1 cellular context compared by ENCODE assay signal in the genomic region with DNA sequence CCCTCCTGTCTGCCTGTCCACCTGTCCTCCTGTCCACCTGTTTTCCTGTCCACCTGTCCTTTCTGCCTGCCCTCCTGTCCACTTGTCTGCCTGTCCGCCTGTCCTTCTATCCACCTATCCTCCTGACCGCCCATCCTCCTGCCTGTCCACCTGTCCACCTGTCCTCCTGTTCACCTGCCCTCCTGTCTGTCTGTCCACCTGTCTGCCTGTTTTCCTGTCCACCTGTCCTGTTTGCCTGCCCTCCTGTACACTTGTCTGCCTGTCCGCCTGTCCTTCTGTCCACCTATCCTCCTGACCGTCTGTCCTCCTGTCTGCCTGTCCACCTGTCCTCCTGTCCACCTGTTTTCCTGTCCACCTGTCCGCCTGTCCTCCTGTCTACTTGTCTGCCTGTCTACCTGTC.
TF ChIP-seq lines count a peak whose summit lies in the region.

No MANE protein-coding gene starts in this region.

TF ChIP-seq in H1, 55 proteins besides CTCF, POLR2A, EP300 and RAD21:
- no peak for TF ChIP-seq KDM5A (IDR thresholded peaks at IDR 0.05; ENCODE audit: low read length)
- TF ChIP-seq HDAC6 (IDR thresholded peaks at IDR 0.05; ENCODE audit: low read depth, low read length) = no peak
- no peak for TF ChIP-seq ZNF274 (IDR thresholded peaks at IDR 0.05; ENCODE audit: borderline replicate concordance, extremely low read depth, low read length)
- TF ChIP-seq MAFK (IDR thresholded peaks at IDR 0.05; ENCODE audit: low read depth, low read length) = no peak
- TF ChIP-seq, protein P1, sequence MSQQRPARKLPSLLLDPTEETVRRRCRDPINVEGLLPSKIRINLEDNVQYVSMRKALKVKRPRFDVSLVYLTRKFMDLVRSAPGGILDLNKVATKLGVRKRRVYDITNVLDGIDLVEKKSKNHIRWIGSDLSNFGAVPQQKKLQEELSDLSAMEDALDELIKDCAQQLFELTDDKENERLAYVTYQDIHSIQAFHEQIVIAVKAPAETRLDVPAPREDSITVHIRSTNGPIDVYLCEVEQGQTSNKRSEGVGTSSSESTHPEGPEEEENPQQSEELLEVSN (IDR thresholded peaks at IDR 0.05) = no peak
- TF ChIP-seq SIX5 (IDR thresholded peaks at IDR 0.05; ENCODE audit: low read depth, low read length) = no peak
- no peak for TF ChIP-seq CTBP2 (IDR thresholded peaks at IDR 0.05; ENCODE audit: borderline replicate concordance, insufficient read depth, insufficient read length, low read length)
- TF ChIP-seq, protein P2, sequence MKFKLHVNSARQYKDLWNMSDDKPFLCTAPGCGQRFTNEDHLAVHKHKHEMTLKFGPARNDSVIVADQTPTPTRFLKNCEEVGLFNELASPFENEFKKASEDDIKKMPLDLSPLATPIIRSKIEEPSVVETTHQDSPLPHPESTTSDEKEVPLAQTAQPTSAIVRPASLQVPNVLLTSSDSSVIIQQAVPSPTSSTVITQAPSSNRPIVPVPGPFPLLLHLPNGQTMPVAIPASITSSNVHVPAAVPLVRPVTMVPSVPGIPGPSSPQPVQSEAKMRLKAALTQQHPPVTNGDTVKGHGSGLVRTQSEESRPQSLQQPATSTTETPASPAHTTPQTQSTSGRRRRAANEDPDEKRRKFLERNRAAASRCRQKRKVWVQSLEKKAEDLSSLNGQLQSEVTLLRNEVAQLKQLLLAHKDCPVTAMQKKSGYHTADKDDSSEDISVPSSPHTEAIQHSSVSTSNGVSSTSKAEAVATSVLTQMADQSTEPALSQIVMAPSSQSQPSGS (IDR thresholded peaks at IDR 0.05; ENCODE audit: low read length) = no peak
- no peak for TF ChIP-seq KDM4A (IDR thresholded peaks at IDR 0.05; ENCODE audit: low read depth, low read length, severe bottlenecking)
- no peak for TF ChIP-seq SP1 (IDR thresholded peaks at IDR 0.05; ENCODE audit: low read depth, low read length)
- TF ChIP-seq JUN (IDR thresholded peaks at IDR 0.05; ENCODE audit: low read depth, low read length) = no peak
- TF ChIP-seq FOSL1 (IDR thresholded peaks at IDR 0.05; ENCODE audit: insufficient read depth, low read depth, low read length) = no peak
- TF ChIP-seq KDM1A (IDR thresholded peaks at IDR 0.05; ENCODE audit: borderline replicate concordance, low read length) = no peak
- TF ChIP-seq MAX (IDR thresholded peaks at IDR 0.05) = no peak
- no peak for TF ChIP-seq GTF2F1 (IDR thresholded peaks at IDR 0.05; ENCODE audit: borderline replicate concordance, low read depth, low read length)
